9 cellular contexts compared by ENCODE assay signal in genomic region chr1:157580179-157580827, GRCh38. TPM values are rescaled to one million over a fixed set of nuclear protein-coding genes. Genes with fewer than 3 reads are reported as not detected.
A peak's percentile ranks its signal among the peaks of the same experiment; 100 is the strongest.
DNase-seq lines count a peak whose midpoint lies in the region; ATAC-seq and TF ChIP-seq lines count a peak whose summit lies in the region.
"Had no signal": no experiment of that assay in that cellular context is flagged by ENCODE, and none has a peak within 500 bp of the region (broad histone marks: within the 10 kb centered on the region; RNA-seq: fewer than 3 reads in every experiment).

No MANE protein-coding gene starts in this region.

- DNase-seq in activated CD4-positive, alpha-beta T cell treated with anti-CD3 and anti-CD28 coated beads for 4 hours: peak; percentile 10 to 19
- no peak for DNase-seq in activated CD4-positive, alpha-beta T cell treated with anti-CD3 and anti-CD28 coated beads, Interleukin-2, amount 50 U/mL, for 4 hours
- peak; percentile 46 for DNase-seq in HuH-7 (ENCODE audit: low spot score)
- peak; percentile 74 for DNase-seq in choroid plexus epithelial cell (ENCODE audit: low read depth)
- no peak for DNase-seq in lower lobe of right lung
- DNase-seq in effector CD8-positive, alpha-beta T cell (lab: John Stamatoyannopoulos, UW): no peak

- H3K9me3 ChIP-seq in OCI-LY1 (ENCODE audit: low read length) (peaks cover 6% of the 10 kb centered on the region; the same call in 1 of the 2 replicates), lower lobe of right lung (no peaks in the 10 kb centered on the region)

- H3K27me3 ChIP-seq in OCI-LY1 (ENCODE audit: insufficient read depth, low read length) (no peaks in the 10 kb centered on the region), lower lobe of right lung (ENCODE audit: low read depth) (peaks cover 4% of the 10 kb centered on the region)

- TF ChIP-seq CTCF in OCI-LY1 (IDR thresholded peaks at IDR 0.05; ENCODE audit: low read length): peak; percentile 88
- TF ChIP-seq CTCF in choroid plexus epithelial cell (conservative IDR thresholded peaks at IDR 0.05; ENCODE audit: low read depth, low read length): peak; percentile 77
- peak; percentile 76 for TF ChIP-seq CTCF in lower lobe of right lung (IDR thresholded peaks at IDR 0.05)

- H3K4me1 ChIP-seq in OCI-LY1 (ENCODE audit: insufficient read depth, low read length, severe bottlenecking): peaks cover 28% of the 10 kb centered on the region
- H3K4me1 ChIP-seq in lower lobe of right lung: no peaks in the 10 kb centered on the region

- no peak overlapping the region for H3K4me3 ChIP-seq in OCI-LY1 (ENCODE audit: low read depth, low read length, poor library complexity, severe bottlenecking)
- H3K4me3 ChIP-seq in choroid plexus epithelial cell (ENCODE audit: low read depth, low read length): no peak overlapping the region
- H3K4me3 ChIP-seq in lower lobe of right lung: no peak overlapping the region

- no peak overlapping the region for H2AFZ ChIP-seq in OCI-LY1 (ENCODE audit: low read length)

- H3K9ac ChIP-seq in OCI-LY1 (ENCODE audit: low read length): no peak overlapping the region

- no peak overlapping the region for H3K4me2 ChIP-seq in OCI-LY1 (ENCODE audit: low read length)

- intact Hi-C loops in lower lobe of right lung (cut with DNase I): no loop called here

- H3K79me2 ChIP-seq in OCI-LY1 (ENCODE audit: insufficient read depth, low read length): no peaks in the 10 kb centered on the region

- H4K20me1 ChIP-seq in OCI-LY1 (ENCODE audit: insufficient read depth, low read length): no peaks in the 10 kb centered on the region

- H3F3A ChIP-seq in OCI-LY1 (ENCODE audit: insufficient read depth, low read length): no peaks in the 10 kb centered on the region

- H3K27ac ChIP-seq in OCI-LY1 (ENCODE audit: low read depth, low read length, poor library complexity, severe bottlenecking): peak overlapping the region; percentile 50
- H3K27ac ChIP-seq in lower lobe of right lung: no peak overlapping the region

- no peaks in the 10 kb centered on the region; the same call in 1 of the 2 replicates for H3K36me3 ChIP-seq in OCI-LY1 (ENCODE audit: insufficient read depth, low read length)
- no peaks in the 10 kb centered on the region for H3K36me3 ChIP-seq in lower lobe of right lung

- ATAC-seq in lower lobe of right lung: peak; percentile 60 to 77
- ATAC-seq in GM18909 (IDR thresholded peaks at IDR 0.05; ENCODE audit: poor library complexity, unreplicated experiment): no peak

- H3K9me2 ChIP-seq in OCI-LY1 (ENCODE audit: low read depth, low read length): no peaks in the 10 kb centered on the region

RNA-seq across cellular contexts. Expression of gene FCRL4, which starts 17.6 kb away (rescaled TPM):
- not detected for total RNA-seq in lower lobe of right lung
- total RNA-seq: urinary bladder had no signal

RNA-seq across cellular contexts. Expression of gene FCRL5, which starts 28.0 kb away (rescaled TPM):
- 1.2 TPM for total RNA-seq in lower lobe of right lung

Comparison
In these comparisons a context has a peak if more than half of its experiments do, and no peak if none do; other contexts are left out.
1. DNase-seq: peak in activated CD4-positive, alpha-beta T cell treated with anti-CD3 and anti-CD28 coated beads for 4 hours (2 of 2), HuH-7 (single experiment) and choroid plexus epithelial cell (single experiment); none in activated CD4-positive, alpha-beta T cell treated with anti-CD3 and anti-CD28 coated beads, Interleukin-2, amount 50 U/mL, for 4 hours (0 of 2), lower lobe of right lung (single experiment) and effector CD8-positive, alpha-beta T cell (single experiment).
2. Peak in every context shown above with its lines, with median percentiles within 50 percentile points of each other: CTCF ChIP-seq.